ENCODE assay signal across 12 cellular contexts in the genomic region with DNA sequence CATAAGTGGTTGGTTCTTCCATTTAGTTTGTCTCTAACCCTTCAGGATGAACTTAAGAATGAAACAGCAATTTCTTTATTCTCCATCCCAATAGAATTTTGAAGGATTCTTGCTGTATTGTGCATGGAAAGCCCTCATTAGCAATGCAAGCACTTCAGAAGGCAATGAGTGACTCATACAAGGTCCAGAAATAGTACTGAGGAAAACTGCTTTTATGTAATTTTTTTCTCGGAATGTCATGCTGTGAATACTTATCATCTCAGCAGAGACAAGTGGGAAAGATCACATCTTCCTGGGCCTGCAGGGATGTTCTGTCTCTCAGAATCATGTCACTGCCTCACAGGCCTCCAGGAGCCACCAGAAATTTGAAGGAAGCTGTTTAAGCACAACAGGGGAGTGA.
A peak's percentile ranks its signal among the peaks of the same experiment; 100 is the strongest.
DNase-seq lines count a peak whose midpoint lies in the region; ATAC-seq, FAIRE-seq and TF ChIP-seq lines count a peak whose summit lies in the region.
"Had no signal": no experiment of that assay in that cellular context is flagged by ENCODE, and none has a peak within 500 bp of the region (broad histone marks: within the 10 kb centered on the region; RNA-seq: fewer than 3 reads in every experiment).

No MANE protein-coding gene starts in this region.

- TF ChIP-seq EP300 in neural cell (conservative IDR thresholded peaks at IDR 0.05; ENCODE audit: poor library complexity, severe bottlenecking) (peak; percentile 98), HepG2 (IDR thresholded peaks at IDR 0.05; ENCODE audit: low read depth in 2 of 2, low read length in 2 of 2) (no peak), HepG2 (CRISPR knock-in tag; IDR thresholded peaks at IDR 0.05; ENCODE audit: borderline replicate concordance) (no peak)

- no peak for TF ChIP-seq POLR2A in HepG2 (IDR thresholded peaks at IDR 0.05; ENCODE audit: insufficient read depth in 1 of 2, low read depth in 2 of 2, low read length in 2 of 2)

- H2AFZ ChIP-seq in neural cell (ENCODE audit: low read depth, low read length) (no peak overlapping the region), HepG2 (ENCODE audit: low read length) (no peak overlapping the region)

- no peaks in the 10 kb centered on the region for H3K9me2 ChIP-seq in neural cell (ENCODE audit: insufficient read depth, low read length)

- no peak for FAIRE-seq in HepG2 (lab: Jason Lieb, UNC)
- FAIRE-seq: H54 had no signal

- peaks cover 24% of the 10 kb centered on the region for H3K4me1 ChIP-seq in HepG2 (ENCODE audit: insufficient read depth, low read length)

- peaks cover 9% of the 10 kb centered on the region for H3F3A ChIP-seq in neural cell (ENCODE audit: insufficient read depth, low read length, poor library complexity, severe bottlenecking)

- CTCF ChIA-PET in HepG2 (lab: Yijun Ruan, JAX; ENCODE audit: low intra/inter-chr PET ratio, low total read pairs): no interaction called here

- H3K27me3 ChIP-seq in neural cell (ENCODE audit: insufficient read depth, low read depth, low read length): no peaks in the 10 kb centered on the region
- H3K27me3 ChIP-seq in HepG2 (ENCODE audit: control insufficient read depth in 1 of 2, insufficient read depth in 2 of 2, low read length in 2 of 2): no peaks in the 10 kb centered on the region

- BruUV-seq in HepG2 (replicated peaks; lab: Mats Ljungman, UMichigan): no TSS peak

- POLR2A ChIA-PET in HepG2 (lab: Yijun Ruan, JAX): no interaction called here

- H4K20me1 ChIP-seq in neural cell (ENCODE audit: insufficient read depth) (no peaks in the 10 kb centered on the region), HepG2 (ENCODE audit: insufficient read depth, low read length) (no peaks in the 10 kb centered on the region)

- TF ChIP-seq CTCF in AG10803 (conservative IDR thresholded peaks at IDR 0.05; ENCODE audit: low read length) (no peak), neural cell (IDR thresholded peaks at IDR 0.05; ENCODE audit: poor library complexity, severe bottlenecking) (peak; percentile 11), HepG2 (CRISPR knock-in tag; IDR thresholded peaks at IDR 0.05) (no peak)

- in situ Hi-C loops in HepG2 (cut with HindIII; ENCODE audit: extremely low pct_ligation_motif_present, low pct_unique_long_range_greater_than_20kb): no loop called here

- H3K9me3 ChIP-seq in neural cell (ENCODE audit: low read length): no peaks in the 10 kb centered on the region
- H3K9me3 ChIP-seq in HepG2 (ENCODE audit: low read length): no peaks in the 10 kb centered on the region

- TF ChIP-seq RAD21 in neural cell (conservative IDR thresholded peaks at IDR 0.05) (peak; percentile 54), HepG2 (CRISPR knock-in tag; IDR thresholded peaks at IDR 0.05) (no peak)

- H3K9ac ChIP-seq in neural cell (ENCODE audit: low read length) (peak overlapping the region; percentile 44), HepG2 (ENCODE audit: insufficient read depth, low read depth, low read length) (no peak overlapping the region)

- intact Hi-C loops in HepG2 (cut with micrococcal nuclease; ENCODE audit: unreplicated experiment): no loop called here

- H3K27ac ChIP-seq in neural cell (ENCODE audit: low read length) (peak overlapping the region; percentile 89), HepG2 (ENCODE audit: extremely low read length, insufficient read depth, low read length) (no peak overlapping the region)

- peak; percentile 72 for DNase-seq in AG10803 (ENCODE audit: low read depth)
- DNase-seq in NCI-H187 (lab: John Stamatoyannopoulos, UW): peak; percentile 41 to 64
- DNase-seq in dedifferentiated amniotic fluid mesenchymal stem cell (ENCODE audit: extremely low spot score): peak; percentile 66
- no peak for DNase-seq in HepG2 (ENCODE audit: low spot score)
- no peak for DNase-seq in activated T-cell treated with anti-CD3 and anti-CD28 coated beads, Interleukin-2, amount 50 U/mL, for 1 hour
- DNase-seq: activated naive CD8-positive, alpha-beta T cell treated with anti-CD3 and anti-CD28 coated beads, Interleukin-2, amount 50 U/mL, for 24 hours; Kasumi-1 had no signal

- H3K36me3 ChIP-seq in neural cell (ENCODE audit: insufficient read depth, low read length) (no peaks in the 10 kb centered on the region), HepG2 (replicated peaks in 1 of 2; ENCODE audit: control insufficient read depth in 1 of 2, insufficient read depth in 2 of 2, low read length in 2 of 2) (no peaks in the 10 kb centered on the region)

- whole genome bisulfite sequencing in HepG2 (ENCODE audit: low lambda C conversion rate): 65% methylated on average over 1 of the region's 1 CpG

- H3K4me2 ChIP-seq in neural cell (ENCODE audit: low read length) (peak overlapping the region; percentile 29), HepG2 (ENCODE audit: low read depth, low read length) (no peak overlapping the region)

- ATAC-seq in GM18858 (IDR thresholded peaks at IDR 0.05; ENCODE audit: unreplicated experiment) (no peak), HepG2 (no peak), HG03039 (IDR thresholded peaks at IDR 0.05; ENCODE audit: unreplicated experiment) (no peak)
- ATAC-seq: activated naive CD8-positive, alpha-beta T cell treated with anti-CD3 and anti-CD28 coated beads, Interleukin-2, amount 50 U/mL, for 24 hours; sciatic nerve had no signal

- no peaks in the 10 kb centered on the region for H3K79me2 ChIP-seq in neural cell (replicated peaks; ENCODE audit: insufficient read depth, low read length)
- no peaks in the 10 kb centered on the region for H3K79me2 ChIP-seq in HepG2 (ENCODE audit: insufficient read depth, low read length)

- H3K4me3 ChIP-seq in AG10803 (ENCODE audit: low read length): no peak overlapping the region
- H3K4me3 ChIP-seq in neural cell (ENCODE audit: low read length): peak overlapping the region; percentile 24
- H3K4me3 ChIP-seq in HepG2 (replicated peaks in 1 of 3; ENCODE audit: insufficient read depth in 1 of 3, low read depth in 2 of 3, low read length in 3 of 3): no peak overlapping the region

TF ChIP-seq in neural cell, 6 proteins besides CTCF, POLR2A, EP300 and RAD21 (continues in another document):
- TF ChIP-seq, protein P1, sequence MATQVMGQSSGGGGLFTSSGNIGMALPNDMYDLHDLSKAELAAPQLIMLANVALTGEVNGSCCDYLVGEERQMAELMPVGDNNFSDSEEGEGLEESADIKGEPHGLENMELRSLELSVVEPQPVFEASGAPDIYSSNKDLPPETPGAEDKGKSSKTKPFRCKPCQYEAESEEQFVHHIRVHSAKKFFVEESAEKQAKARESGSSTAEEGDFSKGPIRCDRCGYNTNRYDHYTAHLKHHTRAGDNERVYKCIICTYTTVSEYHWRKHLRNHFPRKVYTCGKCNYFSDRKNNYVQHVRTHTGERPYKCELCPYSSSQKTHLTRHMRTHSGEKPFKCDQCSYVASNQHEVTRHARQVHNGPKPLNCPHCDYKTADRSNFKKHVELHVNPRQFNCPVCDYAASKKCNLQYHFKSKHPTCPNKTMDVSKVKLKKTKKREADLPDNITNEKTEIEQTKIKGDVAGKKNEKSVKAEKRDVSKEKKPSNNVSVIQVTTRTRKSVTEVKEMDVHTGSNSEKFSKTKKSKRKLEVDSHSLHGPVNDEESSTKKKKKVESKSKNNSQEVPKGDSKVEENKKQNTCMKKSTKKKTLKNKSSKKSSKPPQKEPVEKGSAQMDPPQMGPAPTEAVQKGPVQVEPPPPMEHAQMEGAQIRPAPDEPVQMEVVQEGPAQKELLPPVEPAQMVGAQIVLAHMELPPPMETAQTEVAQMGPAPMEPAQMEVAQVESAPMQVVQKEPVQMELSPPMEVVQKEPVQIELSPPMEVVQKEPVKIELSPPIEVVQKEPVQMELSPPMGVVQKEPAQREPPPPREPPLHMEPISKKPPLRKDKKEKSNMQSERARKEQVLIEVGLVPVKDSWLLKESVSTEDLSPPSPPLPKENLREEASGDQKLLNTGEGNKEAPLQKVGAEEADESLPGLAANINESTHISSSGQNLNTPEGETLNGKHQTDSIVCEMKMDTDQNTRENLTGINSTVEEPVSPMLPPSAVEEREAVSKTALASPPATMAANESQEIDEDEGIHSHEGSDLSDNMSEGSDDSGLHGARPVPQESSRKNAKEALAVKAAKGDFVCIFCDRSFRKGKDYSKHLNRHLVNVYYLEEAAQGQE (IDR thresholded peaks at IDR 0.05; ENCODE audit: borderline replicate concordance): peak; percentile 100
- TF ChIP-seq SMC3 (conservative IDR thresholded peaks at IDR 0.05; ENCODE audit: poor library complexity) (peak; percentile 49), MXI1 (conservative IDR thresholded peaks at IDR 0.05; ENCODE audit: poor library complexity, severe bottlenecking) (no peak), EZH2 (IDR thresholded peaks at IDR 0.05; ENCODE audit: borderline replicate concordance, insufficient read depth, low read length, poor library complexity, severe bottlenecking) (no peak)

TF ChIP-seq in HepG2, 621 proteins besides CTCF, POLR2A, EP300 and RAD21 (continues in another document):
- TF ChIP-seq SSRP1 (CRISPR knock-in tag; IDR thresholded peaks at IDR 0.05) (no peak), ZNF567 (CRISPR knock-in tag; IDR thresholded peaks at IDR 0.05; ENCODE audit: borderline replicate concordance) (no peak), MAF1 (CRISPR knock-in tag; IDR thresholded peaks at IDR 0.05; ENCODE audit: borderline replicate concordance) (no peak), SIN3B (IDR thresholded peaks at IDR 0.05; ENCODE audit: low read length) (no peak)
- TF ChIP-seq, protein P2, sequence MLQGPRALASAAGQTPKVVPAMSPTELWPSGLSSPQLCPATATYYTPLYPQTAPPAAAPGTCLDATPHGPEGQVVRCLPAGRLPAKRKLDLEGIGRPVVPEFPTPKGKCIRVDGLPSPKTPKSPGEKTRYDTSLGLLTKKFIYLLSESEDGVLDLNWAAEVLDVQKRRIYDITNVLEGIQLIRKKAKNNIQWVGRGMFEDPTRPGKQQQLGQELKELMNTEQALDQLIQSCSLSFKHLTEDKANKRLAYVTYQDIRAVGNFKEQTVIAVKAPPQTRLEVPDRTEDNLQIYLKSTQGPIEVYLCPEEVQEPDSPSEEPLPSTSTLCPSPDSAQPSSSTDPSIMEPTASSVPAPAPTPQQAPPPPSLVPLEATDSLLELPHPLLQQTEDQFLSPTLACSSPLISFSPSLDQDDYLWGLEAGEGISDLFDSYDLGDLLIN (CRISPR knock-in tag; IDR thresholded peaks at IDR 0.05; ENCODE audit: borderline replicate concordance): no peak
- TF ChIP-seq, protein P3, sequence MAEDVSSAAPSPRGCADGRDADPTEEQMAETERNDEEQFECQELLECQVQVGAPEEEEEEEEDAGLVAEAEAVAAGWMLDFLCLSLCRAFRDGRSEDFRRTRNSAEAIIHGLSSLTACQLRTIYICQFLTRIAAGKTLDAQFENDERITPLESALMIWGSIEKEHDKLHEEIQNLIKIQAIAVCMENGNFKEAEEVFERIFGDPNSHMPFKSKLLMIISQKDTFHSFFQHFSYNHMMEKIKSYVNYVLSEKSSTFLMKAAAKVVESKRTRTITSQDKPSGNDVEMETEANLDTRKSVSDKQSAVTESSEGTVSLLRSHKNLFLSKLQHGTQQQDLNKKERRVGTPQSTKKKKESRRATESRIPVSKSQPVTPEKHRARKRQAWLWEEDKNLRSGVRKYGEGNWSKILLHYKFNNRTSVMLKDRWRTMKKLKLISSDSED (CRISPR knock-in tag; IDR thresholded peaks at IDR 0.05): no peak

Comparison
In these comparisons a context has a peak if more than half of its experiments do, and no peak if none do; other contexts are left out.
1. DNase-seq: peak in AG10803 (single experiment), NCI-H187 (2 of 2) and dedifferentiated amniotic fluid mesenchymal stem cell (single experiment); none in HepG2 (single experiment) and activated T-cell treated with anti-CD3 and anti-CD28 coated beads, Interleukin-2, amount 50 U/mL, for 1 hour (single experiment).